Comparison of ENCODE assay signal across 1 cellular context in the genomic region with DNA sequence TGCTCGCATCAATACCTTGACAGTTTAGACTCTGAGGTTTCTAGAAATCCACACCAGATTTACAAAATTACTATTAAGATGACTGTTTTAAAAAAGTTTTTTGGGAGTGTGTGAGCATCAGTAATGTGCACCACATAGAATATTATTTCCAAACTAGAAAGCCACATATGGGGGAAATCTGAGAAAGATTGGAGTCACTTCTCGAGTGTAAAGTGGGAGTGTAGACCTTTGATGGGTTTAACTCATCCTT.
TF ChIP-seq lines count a peak whose summit lies in the region.

No MANE protein-coding gene starts in this region.

TF ChIP-seq in neural cell, 6 proteins besides CTCF, POLR2A, EP300 and RAD21:
- TF ChIP-seq POLR2AphosphoS5 (IDR thresholded peaks at IDR 0.05) (no peak), SMC3 (conservative IDR thresholded peaks at IDR 0.05; ENCODE audit: poor library complexity) (no peak), TAF1 (IDR thresholded peaks at IDR 0.05; ENCODE audit: low read depth) (no peak), MXI1 (conservative IDR thresholded peaks at IDR 0.05; ENCODE audit: poor library complexity, severe bottlenecking) (no peak), EZH2 (IDR thresholded peaks at IDR 0.05; ENCODE audit: borderline replicate concordance, insufficient read depth, low read length, poor library complexity, severe bottlenecking) (no peak)
- TF ChIP-seq, protein P1, sequence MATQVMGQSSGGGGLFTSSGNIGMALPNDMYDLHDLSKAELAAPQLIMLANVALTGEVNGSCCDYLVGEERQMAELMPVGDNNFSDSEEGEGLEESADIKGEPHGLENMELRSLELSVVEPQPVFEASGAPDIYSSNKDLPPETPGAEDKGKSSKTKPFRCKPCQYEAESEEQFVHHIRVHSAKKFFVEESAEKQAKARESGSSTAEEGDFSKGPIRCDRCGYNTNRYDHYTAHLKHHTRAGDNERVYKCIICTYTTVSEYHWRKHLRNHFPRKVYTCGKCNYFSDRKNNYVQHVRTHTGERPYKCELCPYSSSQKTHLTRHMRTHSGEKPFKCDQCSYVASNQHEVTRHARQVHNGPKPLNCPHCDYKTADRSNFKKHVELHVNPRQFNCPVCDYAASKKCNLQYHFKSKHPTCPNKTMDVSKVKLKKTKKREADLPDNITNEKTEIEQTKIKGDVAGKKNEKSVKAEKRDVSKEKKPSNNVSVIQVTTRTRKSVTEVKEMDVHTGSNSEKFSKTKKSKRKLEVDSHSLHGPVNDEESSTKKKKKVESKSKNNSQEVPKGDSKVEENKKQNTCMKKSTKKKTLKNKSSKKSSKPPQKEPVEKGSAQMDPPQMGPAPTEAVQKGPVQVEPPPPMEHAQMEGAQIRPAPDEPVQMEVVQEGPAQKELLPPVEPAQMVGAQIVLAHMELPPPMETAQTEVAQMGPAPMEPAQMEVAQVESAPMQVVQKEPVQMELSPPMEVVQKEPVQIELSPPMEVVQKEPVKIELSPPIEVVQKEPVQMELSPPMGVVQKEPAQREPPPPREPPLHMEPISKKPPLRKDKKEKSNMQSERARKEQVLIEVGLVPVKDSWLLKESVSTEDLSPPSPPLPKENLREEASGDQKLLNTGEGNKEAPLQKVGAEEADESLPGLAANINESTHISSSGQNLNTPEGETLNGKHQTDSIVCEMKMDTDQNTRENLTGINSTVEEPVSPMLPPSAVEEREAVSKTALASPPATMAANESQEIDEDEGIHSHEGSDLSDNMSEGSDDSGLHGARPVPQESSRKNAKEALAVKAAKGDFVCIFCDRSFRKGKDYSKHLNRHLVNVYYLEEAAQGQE (IDR thresholded peaks at IDR 0.05; ENCODE audit: borderline replicate concordance) = no peak
